14 cellular contexts compared by ENCODE assay signal in genomic region chr1:32748926-32749325, GRCh38. TPM values are rescaled to one million over a fixed set of nuclear protein-coding genes. Genes with fewer than 3 reads are reported as not detected.
A peak's percentile ranks its signal among the peaks of the same experiment; 100 is the strongest.
DNase-seq lines count a peak whose midpoint lies in the region; ATAC-seq and TF ChIP-seq lines count a peak whose summit lies in the region.
"Had no signal": no experiment of that assay in that cellular context is flagged by ENCODE, and none has a peak within 500 bp of the region (broad histone marks: within the 10 kb centered on the region; RNA-seq: fewer than 3 reads in every experiment).

No MANE protein-coding gene starts in this region.

- H3K27ac Mint-ChIP-seq in endodermal cell (peak overlapping the region; percentile 45), neural crest cell (ENCODE audit: unreplicated experiment) (peak overlapping the region; percentile 68)

- POLR2A ChIA-PET in HEK293 (lab: Yijun Ruan, JAX): interaction anchor here (0.6 kb wide), 1 partner anchor 23 kb away, joined by 3 read pairs; no protein-coding TSS in a partner anchor

- H3K4me3 ChIP-seq in HEK293 (ENCODE audit: low read depth, low read length) (no peak overlapping the region), endodermal cell (ENCODE audit: low read length) (no peak overlapping the region)

- H3K27me3 ChIP-seq in endodermal cell (ENCODE audit: control insufficient read depth, insufficient read depth, low read length, poor library complexity, severe bottlenecking): no peaks in the 10 kb centered on the region
- H3K27me3 ChIP-seq: BE2C had no signal

- H3K9ac ChIP-seq in endodermal cell (ENCODE audit: extremely low read depth, low read length, poor library complexity, severe bottlenecking): no peak overlapping the region

- H3K27ac ChIP-seq in HEK293 (ENCODE audit: extremely low read depth, low read depth, low read length) (no peak overlapping the region), endodermal cell (ENCODE audit: low read depth, low read length) (no peak overlapping the region)

- no peaks in the 10 kb centered on the region for H3K4me1 ChIP-seq in HEK293 (ENCODE audit: control insufficient read depth, insufficient read depth, low read length)
- H3K4me1 ChIP-seq in endodermal cell (ENCODE audit: control insufficient read depth, insufficient read depth, low read length): peaks cover under 1% of the 10 kb centered on the region
- H3K4me1 ChIP-seq: BE2C had no signal

- H3K4me1 Mint-ChIP-seq in endodermal cell (peaks cover 7% of the 10 kb centered on the region), neural crest cell (peaks cover 14% of the 10 kb centered on the region)

- H3K9me3 Mint-ChIP-seq in endodermal cell (no peaks in the 10 kb centered on the region), neural crest cell (no peaks in the 10 kb centered on the region)
- H3K9me3 Mint-ChIP-seq: CD4-positive, alpha-beta memory T cell; H9 had no signal

- DNase-seq in endodermal cell (no peak), neural crest cell (ENCODE audit: low read depth, low spot score) (no peak), mesenteric fat pad (ENCODE audit: low spot score) (no peak)
- DNase-seq: ACHN; BE2C; Calu3; CD4-positive, alpha-beta memory T cell; DMS79 treated with DMSO at 0.1 percent for 48 hours; GF-D8; H9 had no signal

- WGBS in endodermal cell (ENCODE audit: insufficient coverage in 1 of 2, insufficient read length in 1 of 2), 2 experiments: 84 to 88% methylated on average over 6 to 8 of the region's 8 CpGs

- TF ChIP-seq CTCF in HEK293 (tag by site-specific recombination; IDR thresholded peaks at IDR 0.05): no peak
- no peak for TF ChIP-seq CTCF in endodermal cell (conservative IDR thresholded peaks at IDR 0.05)
- TF ChIP-seq CTCF in neural crest cell (conservative IDR thresholded peaks at IDR 0.05): no peak

- H3K4me3 Mint-ChIP-seq in endodermal cell: no peak overlapping the region
- H3K4me3 Mint-ChIP-seq in neural crest cell: peak overlapping the region; percentile 24
- H3K4me3 Mint-ChIP-seq: CD14-positive monocyte, H9 had no signal

- ATAC-seq in GM19351 (IDR thresholded peaks at IDR 0.05; ENCODE audit: unreplicated experiment) (no peak), HG03025 (IDR thresholded peaks at IDR 0.05; ENCODE audit: low FRiP score, unreplicated experiment) (no peak)

- H3K9me3 ChIP-seq in HEK293 (ENCODE audit: control insufficient read depth, insufficient read depth, low read depth, low read length) (no peaks in the 10 kb centered on the region), endodermal cell (ENCODE audit: control insufficient read depth, low read length) (no peaks in the 10 kb centered on the region)
- H3K9me3 ChIP-seq: BE2C had no signal

- peaks cover 0 to 13% of the 10 kb centered on the region in 2 experiments; a peak in 2 of 3 replicates for H3K36me3 ChIP-seq in HEK293 (ENCODE audit: control insufficient read depth in 2 of 2, insufficient read depth in 1 of 2, low read length in 2 of 2)
- H3K36me3 ChIP-seq in endodermal cell (ENCODE audit: control insufficient read depth, insufficient read depth, low read length): peaks cover 16% of the 10 kb centered on the region
- H3K36me3 ChIP-seq: BE2C had no signal

- H3K36me3 Mint-ChIP-seq in endodermal cell (ENCODE audit: low read depth): peaks cover 20% of the 10 kb centered on the region
- no peaks in the 10 kb centered on the region for H3K36me3 Mint-ChIP-seq in neural crest cell (ENCODE audit: low read depth)
- H3K36me3 Mint-ChIP-seq: CD4-positive, alpha-beta memory T cell had no signal

- CTCF ChIA-PET in HEK293 (lab: Yijun Ruan, JAX): interaction anchor here (2.0 kb wide), 1 partner anchor 24 kb away, joined by 9 read pairs; no protein-coding TSS in a partner anchor

- H3K27me3 Mint-ChIP-seq in endodermal cell (ENCODE audit: insufficient read depth) (no peaks in the 10 kb centered on the region), neural crest cell (ENCODE audit: low read depth) (peaks cover 6% of the 10 kb centered on the region)

TF ChIP-seq in HEK293, 187 proteins besides CTCF, POLR2A, EP300 and RAD21:
- TF ChIP-seq ZNF140 (tag by site-specific recombination; IDR thresholded peaks at IDR 0.05) (no peak), GLIS1 (tag by site-specific recombination; IDR thresholded peaks at IDR 0.05) (peak; percentile 95), PRDM4 (tag by site-specific recombination; IDR thresholded peaks at IDR 0.05) (no peak), MYNN (tag by site-specific recombination; IDR thresholded peaks at IDR 0.05; ENCODE audit: borderline replicate concordance) (no peak), ZBTB6 (tag by site-specific recombination; IDR thresholded peaks at IDR 0.05) (no peak), ZNF704 (tag by site-specific recombination; IDR thresholded peaks at IDR 0.05) (no peak)

RNA-seq across cellular contexts. Expression of gene SYNC, which starts 46.4 kb away (rescaled TPM):
- total RNA-seq in endodermal cell (under 1 TPM in 1 of 2 donors, not detected in 1; 0.18 TPM), neural crest cell (0.12 TPM in 1 of 2 replicates, not detected in the other), mesenteric fat pad (27.1 TPM)
- 0.32 TPM for polyA plus RNA-seq in endodermal cell (2013, experiment 1 of 2)
- polyA plus RNA-seq in endodermal cell (2013, experiment 2 of 2): 0.37 TPM
- total RNA-seq: CD4-positive, alpha-beta memory T cell had no signal
- polyA plus RNA-seq: CD4-positive, alpha-beta memory T cell had no signal

Comparison
In these comparisons a context has a peak if more than half of its experiments do, and no peak if none do; other contexts are left out.
1. RNA of gene SYNC, which starts 46.4 kb away (total RNA-seq): 27.1 TPM in mesenteric fat pad (single experiment); 0.18 TPM in endodermal cell and 0.12 TPM in neural crest cell; every median in the first group is over 10 times any median in the second.